23 cellular contexts compared by ENCODE assay signal in the genomic region with DNA sequence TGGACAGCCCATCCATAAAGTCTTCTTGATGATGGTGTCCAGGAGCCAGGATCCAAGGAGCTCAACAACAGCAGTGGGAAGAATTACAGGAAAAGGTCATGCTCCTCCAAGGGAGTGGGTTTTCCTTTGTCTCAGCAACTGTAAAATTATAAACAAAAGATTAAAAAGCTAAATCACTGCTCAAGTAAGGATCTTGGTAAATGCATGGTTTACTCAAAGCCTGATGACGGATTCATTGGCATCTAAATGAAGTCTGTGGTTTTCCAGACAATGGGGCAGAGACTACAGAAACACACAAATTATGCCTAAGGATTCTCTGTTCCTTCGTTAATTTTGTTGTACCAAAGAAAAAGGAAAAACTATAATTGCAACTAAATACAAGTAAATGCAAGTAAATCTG. TPM values are rescaled to one million over a fixed set of nuclear protein-coding genes. Genes with fewer than 3 reads are reported as not detected.
"Had no signal": no experiment of that assay in that cellular context is flagged by ENCODE, and none has a peak within 500 bp of the region (broad histone marks: within the 10 kb centered on the region; RNA-seq: fewer than 3 reads in every experiment).

No MANE protein-coding gene starts in this region.

- H3K4me1 ChIP-seq: Peyer's patch, SJCRH30 had no signal

- H3K27me3 ChIP-seq: Peyer's patch, SJCRH30 had no signal

- H3K4me3 ChIP-seq: Peyer's patch, SJCRH30, SK-N-MC had no signal

- ATAC-seq: HepG2, PC-3, Right ventricle myocardium inferior had no signal

- H3K36me3 ChIP-seq: Peyer's patch, SJCRH30 had no signal

- H3K9me3 ChIP-seq: Peyer's patch, SJCRH30 had no signal

- H3K27ac ChIP-seq: Peyer's patch, SJCRH30, SK-N-MC had no signal

- DNase-seq: IMR-90, Karpas-422, KG1, MM.1S, NCI-H1092 treated with DMSO at 0.1 percent for 48 hours, NCI-H1436, NCI-H187, NCI-H2029, NCI-H2081 treated with DMSO at 0.1 percent for 48 hours, NCI-H2171, NCI-H226, NCI-H446, NCI-H510A, NCI-H524 treated with DMSO at 0.1 percent for 48 hours, NCI-H69, NCI-H774, PC-3, Peyer's patch, SHP77 treated with DMSO at 0.1 percent for 48 hours, SJCRH30 had no signal

RNA-seq across cellular contexts. Expression of a gene that starts 36.4 kb away (rescaled TPM):
- total RNA-seq: IMR-90, PC-3, Peyer's patch, Right ventricle myocardium inferior had no signal
- polyA plus RNA-seq: IMR-90 had no signal

RNA-seq across cellular contexts. Expression of a gene that starts 55.6 kb away (rescaled TPM):
- total RNA-seq: HepG2, IMR-90, Peyer's patch, Right ventricle myocardium inferior, SJCRH30 had no signal
- polyA plus RNA-seq: HepG2, IMR-90 had no signal
